ENCODE assay signal across 14 cellular contexts in genomic region chr21:41972511-41973205, GRCh38.
"Had no signal": no experiment of that assay in that cellular context is flagged by ENCODE, and none has a peak within 500 bp of the region (broad histone marks: within the 10 kb centered on the region; RNA-seq: fewer than 3 reads in every experiment).

No MANE protein-coding gene starts in this region.

- H3K27ac ChIP-seq: hepatocyte, thoracic aorta had no signal

- H3K27me3 Mint-ChIP-seq: activated naive CD4-positive, alpha-beta T cell treated with anti-CD3 and anti-CD28 coated beads, Interleukin-2, amount 50 U/mL, for 24 hours; stimulated activated naive CD8-positive, alpha-beta T cell treated with anti-CD3 and anti-CD28 coated beads, Interleukin-15, amount 100 ng/mL, for 72 hours; T-cell had no signal

- H3K27me3 ChIP-seq: hepatocyte had no signal

- H3K27ac Mint-ChIP-seq: activated naive CD4-positive, alpha-beta T cell treated with anti-CD3 and anti-CD28 coated beads, Interleukin-2, amount 50 U/mL, for 24 hours; stimulated activated naive CD8-positive, alpha-beta T cell treated with anti-CD3 and anti-CD28 coated beads, Interleukin-15, amount 100 ng/mL, for 72 hours; T-cell had no signal

- H3K9me3 ChIP-seq: SK-N-SH, thoracic aorta had no signal

- H3K4me3 ChIP-seq: hepatocyte, thoracic aorta had no signal

- H3K36me3 ChIP-seq: thoracic aorta had no signal

- DNase-seq: amniotic stem cell; caudate nucleus; left ventricle myocardium superior; mesenchymal stem cell; SK-N-SH; stimulated activated CD4-positive, alpha-beta T cell treated with anti-CD3 and anti-CD28 coated beads, Interleukin-1b, Interleukin-23, amount 100 ng/mL, for 48 hours; stimulated activated naive CD8-positive, alpha-beta T cell treated with anti-CD3 and anti-CD28 coated beads, Interleukin-15, amount 100 ng/mL, for 72 hours; T-helper 9 cell had no signal

- H3K4me3 Mint-ChIP-seq: activated naive CD4-positive, alpha-beta T cell treated with anti-CD3 and anti-CD28 coated beads, Interleukin-2, amount 50 U/mL, for 24 hours; stimulated activated naive CD8-positive, alpha-beta T cell treated with anti-CD3 and anti-CD28 coated beads, Interleukin-15, amount 100 ng/mL, for 72 hours; T-cell had no signal

- H3K36me3 Mint-ChIP-seq: activated naive CD4-positive, alpha-beta T cell treated with anti-CD3 and anti-CD28 coated beads, Interleukin-2, amount 50 U/mL, for 24 hours; T-cell had no signal

- ATAC-seq: activated CD4-positive, CD25-positive, alpha-beta regulatory T cell treated with anti-CD3 and anti-CD28 coated beads, Interleukin-2, amount 50 U/mL, for 24 hours; left ventricle myocardium superior; sciatic nerve; stimulated activated naive CD8-positive, alpha-beta T cell treated with anti-CD3 and anti-CD28 coated beads, Interleukin-15, amount 100 ng/mL, for 72 hours; T-cell had no signal

- H3K9me3 Mint-ChIP-seq: activated naive CD4-positive, alpha-beta T cell treated with anti-CD3 and anti-CD28 coated beads, Interleukin-2, amount 50 U/mL, for 24 hours; T-cell had no signal
